20 cellular contexts compared by ENCODE assay signal in the genomic region with DNA sequence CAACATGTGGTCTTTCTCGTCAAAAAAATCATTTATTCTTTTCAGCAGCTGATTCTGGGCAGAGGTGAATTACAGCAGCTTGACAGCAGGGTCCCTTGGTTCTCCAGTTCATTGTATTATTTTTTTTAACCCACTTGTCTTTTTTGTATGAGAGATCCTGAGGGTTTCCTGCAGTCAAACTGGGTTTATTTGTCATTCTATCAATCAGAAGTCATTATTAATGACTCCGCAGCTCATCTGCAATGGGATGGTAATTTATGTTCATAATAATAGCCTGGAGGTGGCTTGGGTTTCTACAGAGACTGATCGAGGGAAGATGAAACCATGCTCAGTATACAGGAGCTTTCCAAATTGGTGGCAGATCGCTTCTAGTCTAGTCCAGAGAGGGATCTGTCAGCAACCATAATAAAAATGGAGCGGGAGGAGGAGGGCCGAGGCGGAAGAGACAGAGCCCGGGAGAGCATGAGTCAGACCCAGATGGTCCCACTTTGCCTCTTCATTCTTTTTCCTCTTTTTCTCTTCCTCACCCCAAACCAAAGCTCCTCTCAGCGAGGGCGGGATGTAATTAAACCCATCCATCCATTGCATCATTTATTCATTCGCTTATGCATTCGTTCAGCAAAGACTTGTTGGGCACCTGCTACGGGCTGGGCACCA. TPM values are rescaled to one million over a fixed set of nuclear protein-coding genes. Genes with fewer than 3 reads are reported as not detected.
DNase-seq lines count a peak whose midpoint lies in the region; ATAC-seq lines count a peak whose summit lies in the region.
"Had no signal": no experiment of that assay in that cellular context is flagged by ENCODE, and none has a peak within 500 bp of the region (broad histone marks: within the 10 kb centered on the region; RNA-seq: fewer than 3 reads in every experiment).

No MANE protein-coding gene starts in this region.

- no peak overlapping the region for H3K4me3 ChIP-seq in adipocyte (ENCODE audit: low read length)
- H3K4me3 ChIP-seq in right cardiac atrium (ENCODE audit: low read length) = no peak overlapping the region
- H3K4me3 ChIP-seq: HAP-1 had no signal

- intact Hi-C loops in right cardiac atrium (cut with DNase I) = no loop called here

- H3K27me3 ChIP-seq in adipocyte (replicated peaks; ENCODE audit: control insufficient read depth, insufficient read depth, low read length) = peaks cover 8% of the 10 kb centered on the region
- no peaks in the 10 kb centered on the region for H3K27me3 ChIP-seq in right cardiac atrium (ENCODE audit: control insufficient read depth, insufficient read depth)

- H3K36me3 ChIP-seq in adipocyte (ENCODE audit: control insufficient read depth, insufficient read depth, low read length, severe bottlenecking) = no peaks in the 10 kb centered on the region
- H3K36me3 ChIP-seq: HAP-1 had no signal

- no peak overlapping the region for H3K9ac ChIP-seq in adipocyte (ENCODE audit: low read length)
- H3K9ac ChIP-seq: SK-N-SH had no signal

- no peaks in the 10 kb centered on the region for H3K4me1 ChIP-seq in adipocyte (ENCODE audit: control insufficient read depth, insufficient read depth, low read length)
- H3K4me1 ChIP-seq in right cardiac atrium (ENCODE audit: control insufficient read depth, insufficient read depth, low read length) = no peaks in the 10 kb centered on the region
- H3K4me1 ChIP-seq: HAP-1 had no signal

- ATAC-seq in right cardiac atrium (no peak), HG02852 (IDR thresholded peaks at IDR 0.05; ENCODE audit: unreplicated experiment) (no peak)

- H3K9me3 ChIP-seq in adipocyte (ENCODE audit: control insufficient read depth, low read length) = no peaks in the 10 kb centered on the region
- H3K9me3 ChIP-seq in right cardiac atrium (ENCODE audit: control insufficient read depth, low read length) = no peaks in the 10 kb centered on the region
- H3K9me3 ChIP-seq: HAP-1, SK-N-SH had no signal

- 84% methylated on average over 13 of the region's 13 CpGs for WGBS in right cardiac atrium

- H3K27ac ChIP-seq in right cardiac atrium (ENCODE audit: low read length) = no peak overlapping the region
- H3K27ac ChIP-seq: C4-2B, HL-60 had no signal

- DNase-seq in Ammon's horn (ENCODE audit: low spot score) (peak; percentile 54), HT1080 (ENCODE audit: low read depth) (peak; percentile 2), adipocyte (ENCODE audit: low read depth) (peak; percentile 57), left kidney (ENCODE audit: low read depth, low spot score) (peak; percentile 35), NCI-H510A (lab: John Stamatoyannopoulos, UW) (no peak), right cardiac atrium (no peak)
- no peak for DNase-seq in stimulated activated CD4-positive, alpha-beta T cell treated with anti-CD3 and anti-CD28 coated beads, Interleukin-2, amount 100 ng/mL, for 24 hours
- DNase-seq: DMS153, KG1, NCI-H1105, NCI-H187 treated with DMSO at 0.1 percent for 48 hours, NCI-H524 treated with DMSO at 0.1 percent for 48 hours, Right ventricle myocardium superior, SK-N-SH, T-helper 1 cell had no signal

RNA-seq across cellular contexts. Expression of a gene that starts 22.5 kb away (rescaled TPM):
- not detected in 2 replicates for total RNA-seq in HT1080 (2014; rRNA removed; shearing (Covaris generic))
- polyA plus RNA-seq in HT1080 (2015; cell fraction: cytosol; rRNA removed) = not detected in 2 replicates
- not detected in 2 replicates for polyA plus RNA-seq in HT1080 (2015; cell fraction: nucleus; rRNA removed)
- not detected for total RNA-seq in right cardiac atrium
- polyA plus RNA-seq in right cardiac atrium = not detected
- total RNA-seq: M059J, Right ventricle myocardium superior had no signal

Comparison
In these comparisons a context has a peak if more than half of its experiments do, and no peak if none do; other contexts are left out.
1. DNase-seq: peak in Ammon's horn (single experiment), HT1080 (single experiment), adipocyte (single experiment) and left kidney (single experiment); none in NCI-H510A (single experiment), stimulated activated CD4-positive, alpha-beta T cell treated with anti-CD3 and anti-CD28 coated beads, Interleukin-2, amount 100 ng/mL, for 24 hours (0 of 2) and right cardiac atrium (0 of 3).